10 cellular contexts compared by ENCODE assay signal in the genomic region with DNA sequence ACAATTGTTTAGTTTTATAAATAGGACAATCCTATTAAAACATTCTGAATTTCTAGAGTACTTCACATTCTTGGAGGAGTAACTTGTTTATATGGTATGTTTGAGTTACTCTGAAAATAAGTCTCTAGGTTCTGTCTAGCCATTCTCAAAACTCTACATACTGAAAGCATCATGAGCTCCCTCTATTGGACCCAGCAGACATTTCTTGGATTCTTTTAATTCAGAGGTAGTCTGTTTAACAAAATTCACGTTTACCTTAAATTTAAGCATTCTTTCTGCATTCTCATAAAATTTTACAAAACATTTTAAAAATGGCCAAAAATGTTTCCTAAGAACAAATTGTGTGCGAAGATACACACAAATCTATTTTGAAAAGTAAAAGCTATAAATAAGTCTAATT. TPM values are rescaled to one million over a fixed set of nuclear protein-coding genes. Genes with fewer than 3 reads are reported as not detected.
DNase-seq lines count a peak whose midpoint lies in the region; ATAC-seq and TF ChIP-seq lines count a peak whose summit lies in the region.
"Had no signal": no experiment of that assay in that cellular context is flagged by ENCODE, and none has a peak within 500 bp of the region (broad histone marks: within the 10 kb centered on the region; RNA-seq: fewer than 3 reads in every experiment).

No MANE protein-coding gene starts in this region.

- no peaks in the 10 kb centered on the region for H3K79me2 ChIP-seq in SK-N-SH (ENCODE audit: insufficient read depth)

- H3K9me2 ChIP-seq in SK-N-SH = no peaks in the 10 kb centered on the region

- no peaks in the 10 kb centered on the region for H3K9me3 ChIP-seq in SK-N-SH
- H3K9me3 ChIP-seq: esophagus muscularis mucosa had no signal

- H3K27ac ChIP-seq in SK-N-SH (ENCODE audit: low read depth in 2 of 2, low read length in 1 of 2) (no peak overlapping the region), substantia nigra (ENCODE audit: low read depth, low read length, poor library complexity, severe bottlenecking) (no peak overlapping the region)
- H3K27ac ChIP-seq: esophagus muscularis mucosa had no signal

- no peak for ATAC-seq in HG02623 (IDR thresholded peaks at IDR 0.05; ENCODE audit: unreplicated experiment)
- ATAC-seq: stimulated activated memory B cell treated with anti-CD40 and anti-IgM and Interleukin-4, amounts not matched to agents 10 μg/mL and 1 μg/mL and 100 μg/mL, for 72 hours had no signal

- H3K27me3 ChIP-seq in BJ (ENCODE audit: control insufficient read depth, insufficient read depth, low read length) = no peaks in the 10 kb centered on the region
- H3K27me3 ChIP-seq in H7 (ENCODE audit: control insufficient read depth, insufficient read depth, low read length) = no peaks in the 10 kb centered on the region; the same call in 1 of the 2 replicates
- no peaks in the 10 kb centered on the region for H3K27me3 ChIP-seq in SK-N-SH (ENCODE audit: insufficient read depth)

- TF ChIP-seq RAD21 in SK-N-SH (IDR thresholded peaks at IDR 0.05; ENCODE audit: low read length) = peak; percentile 42

- H3K36me3 ChIP-seq in BJ (ENCODE audit: control insufficient read depth, insufficient read depth, low read length) = peaks cover 5% of the 10 kb centered on the region
- no peaks in the 10 kb centered on the region; the same call in 1 of the 2 replicates for H3K36me3 ChIP-seq in H7 (replicated peaks; ENCODE audit: control insufficient read depth, insufficient read depth, low read length)
- peaks cover 38 to 40% of the 10 kb centered on the region in 2 experiments for H3K36me3 ChIP-seq in SK-N-SH (replicated peaks in 1 of 2; ENCODE audit: control insufficient read depth in 1 of 2, insufficient read depth in 2 of 2, low read length in 1 of 2)

- TF ChIP-seq EP300 in SK-N-SH (IDR thresholded peaks at IDR 0.05; ENCODE audit: borderline replicate concordance in 1 of 2, low read depth in 1 of 2, low read length in 1 of 2) = no peak

- peaks cover 7% of the 10 kb centered on the region for H3F3A ChIP-seq in SK-N-SH (replicated peaks; ENCODE audit: insufficient read depth)

- H4K20me1 ChIP-seq in SK-N-SH (ENCODE audit: insufficient read depth) = no peaks in the 10 kb centered on the region

- no peak overlapping the region for H3K4me3 ChIP-seq in BJ (ENCODE audit: low read depth, low read length)
- no peak overlapping the region for H3K4me3 ChIP-seq in H7 (ENCODE audit: insufficient read depth, low read depth, low read length)
- H3K4me3 ChIP-seq in SK-N-SH (ENCODE audit: low read depth in 2 of 2, low read length in 1 of 2) = no peak overlapping the region
- H3K4me3 ChIP-seq: esophagus muscularis mucosa had no signal

- H2AFZ ChIP-seq in SK-N-SH (ENCODE audit: low read depth) = no peak overlapping the region

- POLR2A ChIA-PET in BJ (lab: Charles Lee) = interaction anchor here (0.6 kb wide), 1 partner anchor 126 kb away, joined by 3 read pairs; no protein-coding TSS in a partner anchor
- POLR2A ChIA-PET in SK-N-SH (lab: Yijun Ruan, JAX) = no interaction called here

- CTCF ChIA-PET in BJ (lab: Yijun Ruan, JAX) (no interaction called here), SK-N-SH (lab: Yijun Ruan, JAX) (interaction anchor here (0.9 to 3.5 kb wide), 11 partner anchors 9 to 949 kb away, joined by 3 to 14 read pairs (median 4); no protein-coding TSS in a partner anchor)

- H3K4me1 ChIP-seq in SK-N-SH (ENCODE audit: control insufficient read depth in 1 of 2, insufficient read depth in 2 of 2, low read depth in 1 of 2, low read length in 1 of 2) = no peaks in the 10 kb centered on the region
- H3K4me1 ChIP-seq: esophagus muscularis mucosa had no signal

- TF ChIP-seq CTCF in BJ (IDR thresholded peaks at IDR 0.05; ENCODE audit: insufficient read depth, low read depth, low read length) (peak; percentile 48), SK-N-SH (IDR thresholded peaks at IDR 0.05) (peak; percentile 58)

- WGBS in SK-N-SH (ENCODE audit: low lambda C conversion rate) = 88% methylated on average over 2 of the region's 2 CpGs

- H3K4me2 ChIP-seq in SK-N-SH = no peak overlapping the region

- DNase-seq in BJ (ENCODE audit: low read depth) (no peak), H7 (peak; percentile 40), SK-N-SH (no peak), hepatic stellate cell (ENCODE audit: low spot score) (peak; percentile 34), HuH-7 (ENCODE audit: low spot score) (no peak), substantia nigra (lab: John Stamatoyannopoulos, UW) (no peak)
- DNase-seq in activated naive CD4-positive, alpha-beta T cell treated with anti-CD3 and anti-CD28 coated beads, Interleukin-2, amount 50 U/mL, for 16 hours = no peak

- H3K9ac ChIP-seq in SK-N-SH = no peak overlapping the region

TF ChIP-seq in SK-N-SH, 30 proteins besides CTCF, POLR2A, EP300 and RAD21:
- TF ChIP-seq SMC3 (IDR thresholded peaks at IDR 0.05; ENCODE audit: low read depth, low read length) (0 out of 2 replicates have a peak, but pooled peaks have one; percentile 5), MEF2A (IDR thresholded peaks at IDR 0.05; ENCODE audit: borderline replicate concordance, low read depth) (no peak), MXI1 (IDR thresholded peaks at IDR 0.05; ENCODE audit: low read depth, low read length) (no peak)
- TF ChIP-seq, protein P1, sequence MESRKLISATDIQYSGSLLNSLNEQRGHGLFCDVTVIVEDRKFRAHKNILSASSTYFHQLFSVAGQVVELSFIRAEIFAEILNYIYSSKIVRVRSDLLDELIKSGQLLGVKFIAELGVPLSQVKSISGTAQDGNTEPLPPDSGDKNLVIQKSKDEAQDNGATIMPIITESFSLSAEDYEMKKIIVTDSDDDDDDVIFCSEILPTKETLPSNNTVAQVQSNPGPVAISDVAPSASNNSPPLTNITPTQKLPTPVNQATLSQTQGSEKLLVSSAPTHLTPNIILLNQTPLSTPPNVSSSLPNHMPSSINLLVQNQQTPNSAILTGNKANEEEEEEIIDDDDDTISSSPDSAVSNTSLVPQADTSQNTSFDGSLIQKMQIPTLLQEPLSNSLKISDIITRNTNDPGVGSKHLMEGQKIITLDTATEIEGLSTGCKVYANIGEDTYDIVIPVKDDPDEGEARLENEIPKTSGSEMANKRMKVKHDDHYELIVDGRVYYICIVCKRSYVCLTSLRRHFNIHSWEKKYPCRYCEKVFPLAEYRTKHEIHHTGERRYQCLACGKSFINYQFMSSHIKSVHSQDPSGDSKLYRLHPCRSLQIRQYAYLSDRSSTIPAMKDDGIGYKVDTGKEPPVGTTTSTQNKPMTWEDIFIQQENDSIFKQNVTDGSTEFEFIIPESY (IDR thresholded peaks at IDR 0.05; ENCODE audit: borderline replicate concordance, low read depth) = no peak
- TF ChIP-seq, protein P2, sequence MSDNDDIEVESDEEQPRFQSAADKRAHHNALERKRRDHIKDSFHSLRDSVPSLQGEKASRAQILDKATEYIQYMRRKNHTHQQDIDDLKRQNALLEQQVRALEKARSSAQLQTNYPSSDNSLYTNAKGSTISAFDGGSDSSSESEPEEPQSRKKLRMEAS (IDR thresholded peaks at IDR 0.05; ENCODE audit: low read depth) = no peak

RNA-seq across cellular contexts. Expression of a gene that starts 15.3 kb away (rescaled TPM):
- not detected in 2 replicates for polyA plus RNA-seq in BJ (2011; rRNA removed)
- polyA minus RNA-seq in BJ (2011; rRNA and poly(A)+ RNA removed) = not detected in 2 replicates
- 0.10 and 0.15 TPM in 2 replicates for total RNA-seq in H7 (2014; rRNA removed; shearing (Covaris generic))
- not detected in 2 replicates for polyA plus RNA-seq in SK-N-SH (2012; rRNA removed)
- polyA plus RNA-seq in SK-N-SH (2012; cell fraction: cytosol; rRNA removed) = not detected in 2 replicates
- polyA plus RNA-seq in SK-N-SH (2012; cell fraction: nucleus; rRNA removed) = not detected in 2 replicates
- total RNA-seq: esophagus muscularis mucosa had no signal

RNA-seq across cellular contexts. Expression of a gene that starts 45.5 kb away (rescaled TPM):
- polyA plus RNA-seq in BJ (2011; rRNA removed) (7.8 and 17.7 TPM in 2 replicates), SK-N-SH (2012; rRNA removed) (14.7 and 19.5 TPM in 2 replicates)
- 5.1 and 5.2 TPM in 2 replicates for polyA minus RNA-seq in BJ (2011; rRNA and poly(A)+ RNA removed)
- 12.1 TPM in 2 replicates for total RNA-seq in H7 (2014; rRNA removed; shearing (Covaris generic))
- 20.5 and 24.7 TPM in 2 replicates for polyA plus RNA-seq in SK-N-SH (2012; cell fraction: cytosol; rRNA removed)
- 15.7 and 21.6 TPM in 2 replicates for polyA plus RNA-seq in SK-N-SH (2012; cell fraction: nucleus; rRNA removed)

Comparison
In these comparisons a context has a peak if more than half of its experiments do, and no peak if none do; other contexts are left out.
1. DNase-seq: peak in H7 (single experiment) and hepatic stellate cell (single experiment); none in BJ (single experiment), SK-N-SH (single experiment), HuH-7 (single experiment), activated naive CD4-positive, alpha-beta T cell treated with anti-CD3 and anti-CD28 coated beads, Interleukin-2, amount 50 U/mL, for 16 hours (single experiment) and substantia nigra (0 of 49).